15 cellular contexts compared by ENCODE assay signal in the genomic region with DNA sequence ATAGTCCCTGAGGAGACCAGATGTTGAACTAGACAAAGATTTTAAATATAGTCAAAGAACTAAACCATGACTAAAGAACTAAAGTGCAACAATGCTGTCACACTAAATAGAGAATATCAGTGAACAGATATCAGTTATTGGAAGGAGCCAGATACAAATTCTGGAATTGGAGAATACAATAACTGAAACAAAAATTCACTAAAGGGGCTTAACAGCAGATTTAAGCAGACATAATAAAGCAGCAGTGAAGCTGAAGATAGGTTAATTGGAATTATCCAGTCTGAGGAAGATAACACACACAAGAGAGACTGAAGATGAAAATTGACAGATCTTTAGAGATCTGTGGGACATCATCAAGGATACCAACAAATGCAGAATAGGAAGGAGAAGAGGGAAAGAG. TPM values are rescaled to one million over a fixed set of nuclear protein-coding genes. Genes with fewer than 3 reads are reported as not detected.
A peak's percentile ranks its signal among the peaks of the same experiment; 100 is the strongest.
DNase-seq lines count a peak whose midpoint lies in the region; ATAC-seq, FAIRE-seq and TF ChIP-seq lines count a peak whose summit lies in the region.
"Had no signal": no experiment of that assay in that cellular context is flagged by ENCODE, and none has a peak within 500 bp of the region (broad histone marks: within the 10 kb centered on the region; RNA-seq: fewer than 3 reads in every experiment).

No MANE protein-coding gene starts in this region.

- no peak overlapping the region for H2AFZ ChIP-seq in HepG2 (ENCODE audit: low read length)
- H2AFZ ChIP-seq in PC-3 (ENCODE audit: low read length), result no peak overlapping the region
- H2AFZ ChIP-seq: GM23248 had no signal

- TF ChIP-seq POLR2A in HepG2 (IDR thresholded peaks at IDR 0.05; ENCODE audit: insufficient read depth in 1 of 2, low read depth in 2 of 2, low read length in 2 of 2), result no peak
- TF ChIP-seq POLR2A in right lobe of liver (IDR thresholded peaks at IDR 0.05), result no peak
- no peak for TF ChIP-seq POLR2A in testis (IDR thresholded peaks at IDR 0.05)

- TF ChIP-seq RAD21 in HepG2 (CRISPR knock-in tag; IDR thresholded peaks at IDR 0.05), result no peak

- TF ChIP-seq EP300 in HepG2 (IDR thresholded peaks at IDR 0.05; ENCODE audit: low read depth in 2 of 2, low read length in 2 of 2) (no peak), HepG2 (CRISPR knock-in tag; IDR thresholded peaks at IDR 0.05; ENCODE audit: borderline replicate concordance) (no peak)

- intact Hi-C loops in HepG2 (cut with micrococcal nuclease; ENCODE audit: unreplicated experiment) (no loop called here), right lobe of liver (cut with DNase I) (no loop called here), PC-3 (cut with micrococcal nuclease) (loop anchor here (5.0 kb wide), 1 partner anchor 35 kb away; no protein-coding TSS in a partner anchor), testis (cut with DNase I; ENCODE audit: low total_unique reads) (no loop called here)

- no peak for FAIRE-seq in HepG2 (lab: Jason Lieb, UNC)
- FAIRE-seq: GM18507, H54 had no signal

- peaks cover 6 to 22% of the 10 kb centered on the region in 2 donors for H3K9me3 Mint-ChIP-seq in activated naive CD4-positive, alpha-beta T cell treated with anti-CD3 and anti-CD28 coated beads, Interleukin-2, amount 50 U/mL, for 72 hours
- peaks cover 30% of the 10 kb centered on the region for H3K9me3 Mint-ChIP-seq in activated naive CD8-positive, alpha-beta T cell treated with anti-CD3 and anti-CD28 coated beads, Interleukin-2, amount 50 U/mL, for 24 hours

- no TSS peak for BruUV-seq in HepG2 (replicated peaks; lab: Mats Ljungman, UMichigan)
- no TSS peak for BruUV-seq in PC-3 (replicated peaks; lab: Mats Ljungman, UMichigan)

- no peaks in the 10 kb centered on the region for H3K27me3 Mint-ChIP-seq in activated naive CD8-positive, alpha-beta T cell treated with anti-CD3 and anti-CD28 coated beads, Interleukin-2, amount 50 U/mL, for 24 hours

- H3K4me1 ChIP-seq in HepG2 (ENCODE audit: insufficient read depth, low read length) (peaks cover 23% of the 10 kb centered on the region), right lobe of liver (no peaks in the 10 kb centered on the region), PC-3 (ENCODE audit: insufficient read depth, low read length) (peaks cover 41% of the 10 kb centered on the region), testis (no peaks in the 10 kb centered on the region)

- no peak overlapping the region for H3K4me3 Mint-ChIP-seq in activated naive CD8-positive, alpha-beta T cell treated with anti-CD3 and anti-CD28 coated beads, Interleukin-2, amount 50 U/mL, for 24 hours

- H3K4me3 ChIP-seq in HepG2 (replicated peaks in 1 of 3; ENCODE audit: insufficient read depth in 1 of 3, low read depth in 2 of 3, low read length in 3 of 3), result no peak overlapping the region
- no peak overlapping the region for H3K4me3 ChIP-seq in right lobe of liver
- no peak overlapping the region; the same call in 1 of the 2 replicates for H3K4me3 ChIP-seq in PC-3 (ENCODE audit: low read length)
- no peak overlapping the region for H3K4me3 ChIP-seq in testis
- H3K4me3 ChIP-seq: BLaER1 treated with 17β-estradiol and CSF1 and Interleukin-3, amounts not matched to agents 10 nM and 100 nM; GM23248 had no signal

- CTCF ChIA-PET in HepG2 (lab: Yijun Ruan, JAX; ENCODE audit: low intra/inter-chr PET ratio, low total read pairs), result no interaction called here
- CTCF ChIA-PET in PC-3 (lab: Charles Lee), result interaction anchor here (0.7 kb wide), 1 partner anchor 13 kb away, joined by 3 read pairs; no protein-coding TSS in a partner anchor

- no peak overlapping the region for H3K9ac ChIP-seq in HepG2 (ENCODE audit: insufficient read depth, low read depth, low read length)
- no peak overlapping the region for H3K9ac ChIP-seq in PC-3 (ENCODE audit: low read length)
- H3K9ac ChIP-seq: BLaER1 treated with 17β-estradiol and CSF1 and Interleukin-3, amounts not matched to agents 10 nM and 100 nM; GM23248 had no signal

- H3K27me3 ChIP-seq in HepG2 (ENCODE audit: control insufficient read depth in 1 of 2, insufficient read depth in 2 of 2, low read length in 2 of 2) (no peaks in the 10 kb centered on the region), right lobe of liver (no peaks in the 10 kb centered on the region), PC-3 (ENCODE audit: low read length) (no peaks in the 10 kb centered on the region), testis (no peaks in the 10 kb centered on the region)
- H3K27me3 ChIP-seq: BLaER1 treated with 17β-estradiol and CSF1 and Interleukin-3, amounts not matched to agents 10 nM and 100 nM had no signal

- H3K4me2 ChIP-seq in HepG2 (ENCODE audit: low read depth, low read length) (no peak overlapping the region), PC-3 (ENCODE audit: low read length) (no peak overlapping the region)

- DNase-seq in HepG2 (ENCODE audit: low spot score) (no peak), right lobe of liver (no peak), PC-3 (no peak), epithelial cell of prostate (ENCODE audit: low read depth, low spot score) (no peak), testis (no peak)
- DNase-seq in activated naive CD4-positive, alpha-beta T cell treated with anti-CD3 and anti-CD28 coated beads, Interleukin-2, amount 50 U/mL, for 72 hours (ENCODE audit: low spot score in 2 of 2), result no peak
- no peak for DNase-seq in activated naive CD8-positive, alpha-beta T cell treated with anti-CD3 and anti-CD28 coated beads, Interleukin-2, amount 50 U/mL, for 24 hours
- DNase-seq: 8988T; ACHN; CD4-positive, CD25-positive, alpha-beta regulatory T cell had no signal

- POLR2A ChIA-PET in HepG2 (lab: Yijun Ruan, JAX), result interaction anchor here (2.5 kb wide), 1 partner anchor 10 kb away, joined by 8 read pairs; the partner anchor contains the start of gene KPNA7
- POLR2A ChIA-PET in PC-3 (lab: Charles Lee; ENCODE audit: unreplicated experiment), result no interaction called here

- H3K9me2 ChIP-seq in PC-3 (replicated peaks; ENCODE audit: low read length), result no peaks in the 10 kb centered on the region

- TF ChIP-seq CTCF in HepG2 (CRISPR knock-in tag; IDR thresholded peaks at IDR 0.05) (no peak), right lobe of liver (IDR thresholded peaks at IDR 0.05) (no peak), PC-3 (conservative IDR thresholded peaks at IDR 0.05; ENCODE audit: low read depth, low read length) (no peak), testis (IDR thresholded peaks at IDR 0.05) (no peak)

- no peaks in the 10 kb centered on the region for H3F3A ChIP-seq in PC-3 (ENCODE audit: low read length, unreplicated experiment)

- H3K9me3 ChIP-seq in HepG2 (ENCODE audit: low read length), result peaks cover 23% of the 10 kb centered on the region
- H3K9me3 ChIP-seq in right lobe of liver, result no peaks in the 10 kb centered on the region
- peaks cover 20% of the 10 kb centered on the region for H3K9me3 ChIP-seq in PC-3 (ENCODE audit: low read length)
- no peaks in the 10 kb centered on the region for H3K9me3 ChIP-seq in testis

- in situ Hi-C loops in HepG2 (cut with HindIII; ENCODE audit: extremely low pct_ligation_motif_present, low pct_unique_long_range_greater_than_20kb), result no loop called here

- H3K4me1 Mint-ChIP-seq in activated naive CD8-positive, alpha-beta T cell treated with anti-CD3 and anti-CD28 coated beads, Interleukin-2, amount 50 U/mL, for 24 hours, result peaks cover 3% of the 10 kb centered on the region
- H3K4me1 Mint-ChIP-seq: CD4-positive, CD25-positive, alpha-beta regulatory T cell had no signal

- no peak overlapping the region for H3K27ac Mint-ChIP-seq in activated naive CD4-positive, alpha-beta T cell treated with anti-CD3 and anti-CD28 coated beads, Interleukin-2, amount 50 U/mL, for 72 hours
- H3K27ac Mint-ChIP-seq in activated naive CD8-positive, alpha-beta T cell treated with anti-CD3 and anti-CD28 coated beads, Interleukin-2, amount 50 U/mL, for 24 hours, result no peak overlapping the region
- H3K27ac Mint-ChIP-seq: CD4-positive, CD25-positive, alpha-beta regulatory T cell had no signal

- H3K27ac ChIP-seq in HepG2 (ENCODE audit: extremely low read length, insufficient read depth, low read length) (no peak overlapping the region), right lobe of liver (no peak overlapping the region), PC-3 (ENCODE audit: low read length) (peak overlapping the region; percentile 79), epithelial cell of prostate (peak overlapping the region; percentile 100), testis (no peak overlapping the region)
- H3K27ac ChIP-seq: BLaER1 treated with 17β-estradiol and CSF1 and Interleukin-3, amounts not matched to agents 10 nM and 100 nM had no signal

- H3K36me3 ChIP-seq in HepG2 (replicated peaks in 1 of 2; ENCODE audit: control insufficient read depth in 1 of 2, insufficient read depth in 2 of 2, low read length in 2 of 2) (no peaks in the 10 kb centered on the region), right lobe of liver (no peaks in the 10 kb centered on the region), PC-3 (ENCODE audit: low read depth, low read length) (peaks cover 23% of the 10 kb centered on the region), testis (ENCODE audit: low read depth, missing control alignments) (no peaks in the 10 kb centered on the region)
- H3K36me3 ChIP-seq: BLaER1 treated with 17β-estradiol and CSF1 and Interleukin-3, amounts not matched to agents 10 nM and 100 nM had no signal

- H4K20me1 ChIP-seq in HepG2 (ENCODE audit: insufficient read depth, low read length) (no peaks in the 10 kb centered on the region), PC-3 (ENCODE audit: low read length) (no peaks in the 10 kb centered on the region)
- H4K20me1 ChIP-seq: BLaER1 treated with 17β-estradiol and CSF1 and Interleukin-3, amounts not matched to agents 10 nM and 100 nM had no signal

- H3K79me2 ChIP-seq in HepG2 (ENCODE audit: insufficient read depth, low read length) (no peaks in the 10 kb centered on the region), PC-3 (ENCODE audit: low read length) (no peaks in the 10 kb centered on the region)

- H3K36me3 Mint-ChIP-seq in activated naive CD4-positive, alpha-beta T cell treated with anti-CD3 and anti-CD28 coated beads, Interleukin-2, amount 50 U/mL, for 72 hours, result peaks cover 12 to 19% of the 10 kb centered on the region in 2 donors
- peaks cover 11% of the 10 kb centered on the region for H3K36me3 Mint-ChIP-seq in activated naive CD8-positive, alpha-beta T cell treated with anti-CD3 and anti-CD28 coated beads, Interleukin-2, amount 50 U/mL, for 24 hours (ENCODE audit: low read depth)
- H3K36me3 Mint-ChIP-seq: CD4-positive, CD25-positive, alpha-beta regulatory T cell had no signal

- ATAC-seq in HepG2 (no peak), right lobe of liver (no peak), PC-3 (no peak)
- no peak for ATAC-seq in activated naive CD4-positive, alpha-beta T cell treated with anti-CD3 and anti-CD28 coated beads, Interleukin-2, amount 50 U/mL, for 72 hours
- no peak for ATAC-seq in activated naive CD8-positive, alpha-beta T cell treated with anti-CD3 and anti-CD28 coated beads, Interleukin-2, amount 50 U/mL, for 24 hours

RNA-seq across cellular contexts. Expression of gene KPNA7, which starts 10.4 kb away (rescaled TPM):
- total RNA-seq in HepG2 (2016; rRNA removed; fragmentation: Illumina TruSeq; extraction: Trizol) (0.09 TPM in 1 of 2 replicates, not detected in the other), right lobe of liver (under 1 TPM in 4 of 6 experiments, not detected in 2; 0.18 to 0.44 (median 0.35) TPM), PC-3 (2014; rRNA removed) (0.40 and 1.3 TPM in 2 replicates), testis (under 1 TPM in 1 of 2 donors, not detected in 1; 0.99 TPM)
- total RNA-seq in HepG2 (2016; cell fraction: cytosol; rRNA removed; fragmentation: Illumina TruSeq; extraction: Trizol; ENCODE audit: low read depth), result not detected in 2 replicates
- total RNA-seq in HepG2 (2016; cell fraction: insoluble cytoplasmic fraction; rRNA removed; fragmentation: Illumina TruSeq; extraction: Trizol), result 0.15 TPM in 1 of 2 replicates, not detected in the other
- 0.12 TPM in 1 of 2 replicates, not detected in the other for total RNA-seq in HepG2 (2016; cell fraction: membrane; rRNA removed; fragmentation: Illumina TruSeq; extraction: Trizol)
- not detected in 2 replicates for total RNA-seq in HepG2 (2016; cell fraction: nucleus; rRNA removed; fragmentation: Illumina TruSeq; extraction: Trizol)
- polyA plus RNA-seq in HepG2 (2011; rRNA removed) (0.36 and 0.55 TPM in 2 replicates), testis (ENCODE audit: insufficient read depth, low read depth, low replicate concordance) (not detected)
- 0.25 and 0.40 TPM in 2 replicates for polyA plus RNA-seq in HepG2 (2011; cell fraction: cytosol; rRNA removed)
- polyA plus RNA-seq in HepG2 (2011; cell fraction: nucleus; rRNA removed), result 0.32 and 0.42 TPM in 2 replicates
- 0.38 TPM in 1 of 2 replicates, not detected in the other for polyA plus RNA-seq in HepG2 (2012)
- 0.08 and 0.12 TPM in 2 replicates for polyA plus RNA-seq in HepG2 (2016; cell fraction: cytosol; fragmentation: Illumina TruSeq; extraction: Trizol; ENCODE audit: low read depth)
- 0.31 TPM in 1 of 2 replicates, not detected in the other for polyA plus RNA-seq in HepG2 (2016; cell fraction: insoluble cytoplasmic fraction; fragmentation: Illumina TruSeq; extraction: Trizol; ENCODE audit: low read depth)
- 0.10 and 0.12 TPM in 2 replicates for polyA plus RNA-seq in HepG2 (2016; cell fraction: membrane; fragmentation: Illumina TruSeq; extraction: Trizol; ENCODE audit: low read depth)
- polyA plus RNA-seq in HepG2 (2016; cell fraction: nucleus; fragmentation: Illumina TruSeq; extraction: Trizol; ENCODE audit: insufficient read depth, low read depth), result not detected in 2 replicates
- 0.42 and 0.82 TPM in 2 replicates for polyA minus RNA-seq in HepG2 (2011; rRNA and poly(A)+ RNA removed; ENCODE audit: low replicate concordance)
- 0.35 TPM in 1 of 2 replicates, not detected in the other for polyA minus RNA-seq in HepG2 (2011; cell fraction: cytosol; rRNA and poly(A)+ RNA removed)
- polyA minus RNA-seq in HepG2 (2011; cell fraction: nucleus; rRNA and poly(A)+ RNA removed), result 0.62 and 0.64 TPM in 2 replicates
- under 1 TPM in 1 of 2 donors, not detected in 1; 0.20 TPM for total RNA-seq in activated naive CD4-positive, alpha-beta T cell treated with anti-CD3 and anti-CD28 coated beads, Interleukin-2, amount 50 U/mL, for 72 hours
- total RNA-seq: CD4-positive, CD25-positive, alpha-beta regulatory T cell; Daoy; GM23248 had no signal
- polyA plus RNA-seq: CD4-positive, CD25-positive, alpha-beta regulatory T cell; GM23248 had no signal

RNA-seq across cellular contexts. Expression of gene SMURF1, which starts 53.6 kb away (rescaled TPM):
- total RNA-seq in HepG2 (2016; rRNA removed; fragmentation: Illumina TruSeq; extraction: Trizol) (11.1 and 12.0 TPM in 2 replicates), right lobe of liver (10 to 100 TPM in 4 of 6 experiments, 1 to 10 TPM in 2; 8.8 to 14.1 (median 10.9) TPM), PC-3 (2014; rRNA removed) (30.2 and 32.3 TPM in 2 replicates), testis (10 to 100 TPM; 34.5 to 46.9 TPM)
- total RNA-seq in HepG2 (2016; cell fraction: cytosol; rRNA removed; fragmentation: Illumina TruSeq; extraction: Trizol; ENCODE audit: low read depth), result 2.3 and 2.9 TPM in 2 replicates
- 8.8 and 11.5 TPM in 2 replicates for total RNA-seq in HepG2 (2016; cell fraction: insoluble cytoplasmic fraction; rRNA removed; fragmentation: Illumina TruSeq; extraction: Trizol)
- total RNA-seq in HepG2 (2016; cell fraction: membrane; rRNA removed; fragmentation: Illumina TruSeq; extraction: Trizol), result 6.2 and 6.6 TPM in 2 replicates
- 8.5 and 10.7 TPM in 2 replicates for total RNA-seq in HepG2 (2016; cell fraction: nucleus; rRNA removed; fragmentation: Illumina TruSeq; extraction: Trizol)
- polyA plus RNA-seq in HepG2 (2011; rRNA removed) (8.3 and 8.7 TPM in 2 replicates), testis (ENCODE audit: insufficient read depth, low read depth, low replicate concordance) (79.5 TPM)
- 4.6 and 5.6 TPM in 2 replicates for polyA plus RNA-seq in HepG2 (2011; cell fraction: cytosol; rRNA removed)
- 13.6 and 15.4 TPM in 2 replicates for polyA plus RNA-seq in HepG2 (2011; cell fraction: nucleus; rRNA removed)
- polyA plus RNA-seq in HepG2 (2012), result 10.1 and 10.6 TPM in 2 replicates
- 0.75 and 0.81 TPM in 2 replicates for polyA plus RNA-seq in HepG2 (2016; cell fraction: cytosol; fragmentation: Illumina TruSeq; extraction: Trizol; ENCODE audit: low read depth)
- 7.6 and 8.8 TPM in 2 replicates for polyA plus RNA-seq in HepG2 (2016; cell fraction: insoluble cytoplasmic fraction; fragmentation: Illumina TruSeq; extraction: Trizol; ENCODE audit: low read depth)
- polyA plus RNA-seq in HepG2 (2016; cell fraction: membrane; fragmentation: Illumina TruSeq; extraction: Trizol; ENCODE audit: low read depth), result 1.8 and 2.7 TPM in 2 replicates
- 15.0 and 17.6 TPM in 2 replicates for polyA plus RNA-seq in HepG2 (2016; cell fraction: nucleus; fragmentation: Illumina TruSeq; extraction: Trizol; ENCODE audit: insufficient read depth, low read depth)
- 9.8 and 14.1 TPM in 2 replicates for polyA minus RNA-seq in HepG2 (2011; rRNA and poly(A)+ RNA removed; ENCODE audit: low replicate concordance)
- polyA minus RNA-seq in HepG2 (2011; cell fraction: cytosol; rRNA and poly(A)+ RNA removed), result 5.8 and 6.4 TPM in 2 replicates
- polyA minus RNA-seq in HepG2 (2011; cell fraction: nucleus; rRNA and poly(A)+ RNA removed), result 13.4 and 14.2 TPM in 2 replicates
- total RNA-seq in activated naive CD4-positive, alpha-beta T cell treated with anti-CD3 and anti-CD28 coated beads, Interleukin-2, amount 50 U/mL, for 72 hours, result 10 to 100 TPM; 13.5 to 19.6 TPM

Comparison
In these comparisons a context has a peak if more than half of its experiments do, and no peak if none do; other contexts are left out.
1. H3K27ac ChIP-seq: peak in PC-3 (single experiment) and epithelial cell of prostate (single experiment); none in HepG2 (single experiment), right lobe of liver (0 of 3) and testis (0 of 2).